16 cellular contexts compared by ENCODE assay signal in genomic region chr3:180402463-180403073, GRCh38.
DNase-seq lines count a peak whose midpoint lies in the region; ATAC-seq and TF ChIP-seq lines count a peak whose summit lies in the region.
"Had no signal": no experiment of that assay in that cellular context is flagged by ENCODE, and none has a peak within 500 bp of the region (broad histone marks: within the 10 kb centered on the region; RNA-seq: fewer than 3 reads in every experiment).

No MANE protein-coding gene starts in this region.

- no peak for TF ChIP-seq EP300 in SK-N-SH (IDR thresholded peaks at IDR 0.05; ENCODE audit: borderline replicate concordance in 1 of 2, low read depth in 1 of 2, low read length in 1 of 2)

- H3K79me2 ChIP-seq in SK-N-SH (ENCODE audit: insufficient read depth) = no peaks in the 10 kb centered on the region

- H3K27ac ChIP-seq in SK-N-SH (ENCODE audit: low read depth in 2 of 2, low read length in 1 of 2) = no peak overlapping the region
- H3K27ac ChIP-seq: heart left ventricle had no signal

- no peaks in the 10 kb centered on the region for H3K9me3 ChIP-seq in SK-N-SH
- H3K9me3 ChIP-seq: heart left ventricle had no signal

- intact Hi-C loops in Right ventricle myocardium inferior (cut with DNase I) = no loop called here

- H3K4me3 ChIP-seq in SK-N-SH (ENCODE audit: low read depth in 2 of 2, low read length in 1 of 2) = no peak overlapping the region
- H3K4me3 ChIP-seq: heart left ventricle had no signal

- no peaks in the 10 kb centered on the region for H4K20me1 ChIP-seq in SK-N-SH (ENCODE audit: insufficient read depth)

- H2AFZ ChIP-seq in SK-N-SH (ENCODE audit: low read depth) = peak overlapping the region; percentile 17; the same call in 1 of the 2 replicates

- DNase-seq in SK-N-SH (no peak), NCI-H524 treated with DMSO at 0.1 percent for 48 hours (lab: John Stamatoyannopoulos, UW) (peak; percentile 70), SHP77 treated with DMSO at 0.1 percent for 48 hours (lab: John Stamatoyannopoulos, UW) (no peak), Right ventricle myocardium inferior (ENCODE audit: missing footprints) (no peak)
- DNase-seq: 8988T; activated CD4-positive, alpha-beta T cell treated with anti-CD3 and anti-CD28 coated beads for 1 hour; central memory CD4-positive, alpha-beta T cell; HCEC 1CT; heart left ventricle; NCI-H1105 treated with DMSO at 0.1 percent for 48 hours; NCI-H2227 treated with DMSO at 0.1 percent for 48 hours; stimulated activated CD4-positive, alpha-beta T cell treated with anti-CD3 and anti-CD28 coated beads, Interleukin-12 subunit alpha, Interleukin-12 subunit beta, amount 100 ng/mL, for 4 hours had no signal

- no peaks in the 10 kb centered on the region for H3K36me3 ChIP-seq in SK-N-SH (replicated peaks in 1 of 2; ENCODE audit: control insufficient read depth in 1 of 2, insufficient read depth in 2 of 2, low read length in 1 of 2)
- H3K36me3 ChIP-seq: heart left ventricle had no signal

- no peak for ATAC-seq in SK-N-SH treated with all-trans-retinoic acid at 6 μM for 48 hours
- peak; percentile 54 for ATAC-seq in HG02763 (IDR thresholded peaks at IDR 0.05; ENCODE audit: unreplicated experiment)
- ATAC-seq in GM18502 (IDR thresholded peaks at IDR 0.05; ENCODE audit: poor library complexity, unreplicated experiment) = no peak
- no peak for ATAC-seq in Right ventricle myocardium inferior
- ATAC-seq in activated CD4-positive, CD25-positive, alpha-beta regulatory T cell treated with anti-CD3 and anti-CD28 coated beads, Interleukin-2, amount 50 U/mL, for 24 hours = no peak
- ATAC-seq: heart left ventricle had no signal

- peaks cover 0 to 13% of the 10 kb centered on the region in 2 experiments; a peak in 1 of 4 replicates for H3K4me1 ChIP-seq in SK-N-SH (ENCODE audit: control insufficient read depth in 1 of 2, insufficient read depth in 2 of 2, low read depth in 1 of 2, low read length in 1 of 2)
- H3K4me1 ChIP-seq: heart left ventricle had no signal

- no peaks in the 10 kb centered on the region for H3K9me2 ChIP-seq in SK-N-SH

- no peaks in the 10 kb centered on the region for H3K27me3 ChIP-seq in SK-N-SH (ENCODE audit: insufficient read depth)
- H3K27me3 ChIP-seq: heart left ventricle had no signal

- no peaks in the 10 kb centered on the region for H3F3A ChIP-seq in SK-N-SH (replicated peaks; ENCODE audit: insufficient read depth)

- POLR2A ChIA-PET in SK-N-SH (lab: Yijun Ruan, JAX) = no interaction called here

- CTCF ChIA-PET in SK-N-SH (lab: Yijun Ruan, JAX) = no interaction called here

- no peak overlapping the region for H3K9ac ChIP-seq in SK-N-SH

- TF ChIP-seq RAD21 in SK-N-SH (IDR thresholded peaks at IDR 0.05; ENCODE audit: low read length) = no peak

- 51% methylated on average over 2 of the region's 2 CpGs for WGBS in SK-N-SH (ENCODE audit: low lambda C conversion rate)

- no peak overlapping the region for H3K4me2 ChIP-seq in SK-N-SH

- no peak for TF ChIP-seq CTCF in SK-N-SH (IDR thresholded peaks at IDR 0.05)

TF ChIP-seq in SK-N-SH, 30 proteins besides CTCF, POLR2A, EP300 and RAD21 (continues in another document):
- TF ChIP-seq USF2 (IDR thresholded peaks at IDR 0.05; ENCODE audit: borderline replicate concordance, low read depth, low read length) (no peak), ZBTB33 (IDR thresholded peaks at IDR 0.05; ENCODE audit: borderline replicate concordance, low read depth) (no peak), USF1 (IDR thresholded peaks at IDR 0.05; ENCODE audit: borderline replicate concordance, low read depth) (no peak), FOXJ3 (CRISPR knock-in tag; IDR thresholded peaks at IDR 0.05) (no peak), GABPA (IDR thresholded peaks at IDR 0.05; ENCODE audit: low read depth) (no peak), MAX (IDR thresholded peaks at IDR 0.05; ENCODE audit: low read depth) (no peak), GATA2 (CRISPR knock-in tag; IDR thresholded peaks at IDR 0.05) (no peak), NRF1 (IDR thresholded peaks at IDR 0.05; ENCODE audit: low read depth, low read length) (no peak), SIN3A (IDR thresholded peaks at IDR 0.05; ENCODE audit: borderline replicate concordance, low read depth, low read length) (no peak)

TF ChIP-seq in SK-N-SH treated with all-trans-retinoic acid at 6 μM for 48 hours, 23 proteins besides CTCF, POLR2A, EP300 and RAD21:
- TF ChIP-seq ISL1 (CRISPR knock-in tag; IDR thresholded peaks at IDR 0.05) (no peak), CREB5 (CRISPR knock-in tag; IDR thresholded peaks at IDR 0.05; ENCODE audit: low read depth) (no peak), OSR1 (CRISPR knock-in tag; IDR thresholded peaks at IDR 0.05) (no peak), CSRNP3 (CRISPR knock-in tag; IDR thresholded peaks at IDR 0.05) (no peak), TOX (CRISPR knock-in tag; IDR thresholded peaks at IDR 0.05; ENCODE audit: borderline replicate concordance) (no peak), TSHZ2 (CRISPR knock-in tag; IDR thresholded peaks at IDR 0.05) (no peak), ZFP30 (CRISPR knock-in tag; IDR thresholded peaks at IDR 0.05) (no peak)
